ENCODE assay signal across 25 cellular contexts in the genomic region with DNA sequence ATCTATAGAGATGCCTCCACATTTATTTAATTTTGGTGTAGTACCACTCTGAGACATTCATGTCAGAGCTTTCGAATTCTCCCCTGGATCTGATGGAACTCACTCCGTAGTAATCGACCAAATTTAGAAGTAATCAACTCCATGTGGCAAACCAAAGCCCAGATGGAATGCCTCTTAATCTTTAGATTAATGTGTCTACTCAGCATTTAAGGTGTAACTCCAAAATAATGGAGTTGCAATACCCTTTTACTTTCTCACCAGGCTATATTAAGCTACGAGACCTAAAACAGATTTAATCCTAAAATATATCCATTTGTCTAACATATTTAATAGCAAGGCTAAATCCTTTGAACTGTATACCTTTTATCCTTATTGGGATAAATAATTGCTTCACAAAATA.
"Had no signal": no experiment of that assay in that cellular context is flagged by ENCODE, and none has a peak within 500 bp of the region (broad histone marks: within the 10 kb centered on the region; RNA-seq: fewer than 3 reads in every experiment).

No MANE protein-coding gene starts in this region.

- H3K9me3 ChIP-seq: colonic mucosa, esophagus squamous epithelium, gastrocnemius medialis, lower lobe of right lung, mucosa of descending colon had no signal

- H3K4me1 ChIP-seq: colonic mucosa, esophagus squamous epithelium, gastrocnemius medialis, heart right ventricle, left lung, lower lobe of right lung had no signal

- H3K4me3 ChIP-seq: colonic mucosa, esophagus squamous epithelium, gastrocnemius medialis, heart right ventricle, left lung, lower lobe of right lung, mucosa of descending colon had no signal

- H3K36me3 ChIP-seq: colonic mucosa, esophagus squamous epithelium, gastrocnemius medialis, heart right ventricle, left lung, lower lobe of right lung had no signal

- DNase-seq: colonic mucosa; cortex of kidney; effector CD8-positive, alpha-beta T cell; effector memory CD8-positive, alpha-beta T cell; endodermal cell; erythroblast; esophagus squamous epithelium; foreskin fibroblast; foreskin melanocyte; gastrocnemius medialis; glutamatergic neuron; head of caudate nucleus; heart right ventricle; hippocampal formation; left cardiac atrium; left lung; lower lobe of right lung; mesenchymal stem cell; mucosa of descending colon; naive B cell had no signal

- H3K27me3 ChIP-seq: colonic mucosa, esophagus squamous epithelium, gastrocnemius medialis, heart right ventricle, left lung had no signal

- FAIRE-seq: endometrium, islet of Langerhans, keratinocyte had no signal

- H3K27ac ChIP-seq: colonic mucosa, epithelial cell of prostate, esophagus squamous epithelium, gastrocnemius medialis, heart right ventricle, left lung, lower lobe of right lung had no signal

- ATAC-seq: effector memory CD8-positive, alpha-beta T cell; esophagus mucosa; gastrocnemius medialis; heart right ventricle; left cardiac atrium; left lung; lower lobe of right lung; mucosa of descending colon had no signal
